In the genomic region with DNA sequence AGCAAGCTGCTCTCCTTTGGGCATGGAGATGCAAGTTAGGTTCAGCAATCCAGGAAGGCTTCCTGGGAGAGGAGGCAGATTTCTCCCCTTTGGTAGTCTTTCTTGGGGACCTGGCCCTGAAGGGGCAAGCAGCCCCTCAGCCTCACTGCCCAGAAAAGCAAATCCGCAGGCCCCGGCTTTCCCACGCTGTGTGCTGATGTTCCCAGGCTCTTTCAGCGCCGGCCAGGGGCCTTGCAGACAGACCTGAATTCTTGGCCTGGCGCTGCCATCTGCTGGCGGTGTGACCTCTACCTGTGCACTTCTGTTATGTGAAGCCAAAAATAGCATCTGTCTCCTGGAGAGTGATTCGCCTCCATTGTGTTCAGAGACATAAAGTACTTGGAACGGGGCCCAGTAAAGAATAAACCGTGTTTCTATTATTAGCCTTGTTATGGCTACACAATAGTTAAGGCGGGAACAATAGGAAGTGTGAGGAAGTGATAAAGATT, we compare ENCODE assay signal across 8 cellular contexts.
DNase-seq lines count a peak whose midpoint lies in the region; TF ChIP-seq lines count a peak whose summit lies in the region.

No MANE protein-coding gene starts in this region.

- no peaks in the 10 kb centered on the region for H3K36me3 Mint-ChIP-seq in glutamatergic neuron (ENCODE audit: unreplicated experiment)

- peaks cover 8% of the 10 kb centered on the region for H3K4me1 Mint-ChIP-seq in glutamatergic neuron (ENCODE audit: low read depth, unreplicated experiment)

- no peak for TF ChIP-seq CTCF in glutamatergic neuron (IDR thresholded peaks at IDR 0.05; ENCODE audit: partially characterized antibody, unreplicated experiment)

- peak; percentile 51 for DNase-seq in stimulated activated CD4-positive, alpha-beta T cell treated with anti-CD3 and anti-CD28 coated beads, Interleukin-15, amount 100 ng/mL, for 24 hours
- no peak for DNase-seq in stimulated activated CD4-positive, alpha-beta T cell treated with anti-CD3 and anti-CD28 coated beads, Interleukin-4, amount 100 ng/mL, for 1 hour
- DNase-seq in NCI-H2081 (lab: John Stamatoyannopoulos, UW) = peak; percentile 95 to 97
- DNase-seq in activated CD4-positive, alpha-beta T cell treated with anti-CD3 and anti-CD28 coated beads, Interleukin-2, amount 50 U/mL, for 48 hours = peak; percentile 41 to 48
- peak; percentile 70 for DNase-seq in glutamatergic neuron
- peak; percentile 40 for DNase-seq in pons (ENCODE audit: low spot score)
- DNase-seq in activated gamma-delta T cell treated with Interleukin-2 at 50 U/mL for 16 hours = no peak
- no peak for DNase-seq in activated CD4-positive, CD25-positive, alpha-beta regulatory T cell (lab: John Stamatoyannopoulos, UW)

- no peak overlapping the region for H3K4me3 Mint-ChIP-seq in glutamatergic neuron (ENCODE audit: unreplicated experiment)

- H3K27ac Mint-ChIP-seq in glutamatergic neuron (ENCODE audit: unreplicated experiment) = peak overlapping the region; percentile 88

- H3K27me3 Mint-ChIP-seq in glutamatergic neuron (ENCODE audit: unreplicated experiment) = peaks cover 5% of the 10 kb centered on the region

- peaks cover 8% of the 10 kb centered on the region for H3K9me3 Mint-ChIP-seq in glutamatergic neuron (ENCODE audit: unreplicated experiment)

Comparison
In these comparisons a context has a peak if more than half of its experiments do, and no peak if none do; other contexts are left out.
1. DNase-seq: peak in stimulated activated CD4-positive, alpha-beta T cell treated with anti-CD3 and anti-CD28 coated beads, Interleukin-15, amount 100 ng/mL, for 24 hours (single experiment), NCI-H2081 (2 of 2), activated CD4-positive, alpha-beta T cell treated with anti-CD3 and anti-CD28 coated beads, Interleukin-2, amount 50 U/mL, for 48 hours (2 of 2), glutamatergic neuron (single experiment) and pons (single experiment); none in stimulated activated CD4-positive, alpha-beta T cell treated with anti-CD3 and anti-CD28 coated beads, Interleukin-4, amount 100 ng/mL, for 1 hour (single experiment), activated gamma-delta T cell treated with Interleukin-2 at 50 U/mL for 16 hours (single experiment) and activated CD4-positive, CD25-positive, alpha-beta regulatory T cell (0 of 4).